Comparison of ENCODE assay signal across 18 cellular contexts in genomic region chr7:34851431-34851830, GRCh38.
"Had no signal": no experiment of that assay in that cellular context is flagged by ENCODE, and none has a peak within 500 bp of the region (broad histone marks: within the 10 kb centered on the region; RNA-seq: fewer than 3 reads in every experiment).

No MANE protein-coding gene starts in this region.

- ATAC-seq: activated T-cell treated with anti-CD3 and anti-CD28 coated beads, Interleukin-2, amount 50 U/mL, for 4 hours; heart right ventricle; left colon; stimulated activated naive B cell treated with anti-CD40 and anti-IgM and Interleukin-4, amounts not matched to agents 10 μg/mL and 1 μg/mL and 100 μg/mL, for 72 hours had no signal

- DNase-seq: activated CD4-positive, alpha-beta T cell treated with anti-CD3 and anti-CD28 coated beads, Interleukin-2, amount 50 U/mL, for 4 hours; activated CD8-positive, alpha-beta memory T cell treated with anti-CD3 and anti-CD28 coated beads, Interleukin-2, amount 50 U/mL, for 48 hours; activated naive CD4-positive, alpha-beta T cell treated with Interleukin-2 at 50 U/mL for 16 hours; activated naive CD8-positive, alpha-beta T cell treated with anti-CD3 and anti-CD28 coated beads for 36 hours; activated T-cell treated with anti-CD3 and anti-CD28 coated beads, Interleukin-2, amount 50 U/mL, for 4 hours; heart right ventricle; left colon; naive B cell; posterior cingulate gyrus; retina; sigmoid colon; stimulated activated CD4-positive, alpha-beta T cell treated with anti-CD3 and anti-CD28 coated beads, Interleukin-15, amount 100 ng/mL, for 24 hours; stimulated activated CD4-positive, alpha-beta T cell treated with anti-CD3 and anti-CD28 coated beads, Interleukin-2, amount 100 ng/mL, for 48 hours; stimulated activated CD8-positive, alpha-beta memory T cell treated with anti-CD3 and anti-CD28 coated beads, Interleukin-4, amount 100 ng/mL, for 48 hours; stimulated activated naive B cell treated with anti-CD40 and anti-IgM and Interleukin-4, amounts not matched to agents 10 μg/mL and 1 μg/mL and 100 μg/mL, for 72 hours; transverse colon had no signal

- H3K9me3 ChIP-seq: sigmoid colon, transverse colon had no signal

- H3K4me3 ChIP-seq: heart right ventricle, sigmoid colon, smooth muscle cell, transverse colon had no signal

- H3K27ac ChIP-seq: epithelial cell of prostate, heart right ventricle, sigmoid colon, transverse colon had no signal

- H3K27me3 ChIP-seq: sigmoid colon, transverse colon had no signal

- H3K36me3 ChIP-seq: heart right ventricle, sigmoid colon, transverse colon had no signal

- H3K4me1 ChIP-seq: sigmoid colon, transverse colon had no signal
